22 cellular contexts compared by ENCODE assay signal in the genomic region with DNA sequence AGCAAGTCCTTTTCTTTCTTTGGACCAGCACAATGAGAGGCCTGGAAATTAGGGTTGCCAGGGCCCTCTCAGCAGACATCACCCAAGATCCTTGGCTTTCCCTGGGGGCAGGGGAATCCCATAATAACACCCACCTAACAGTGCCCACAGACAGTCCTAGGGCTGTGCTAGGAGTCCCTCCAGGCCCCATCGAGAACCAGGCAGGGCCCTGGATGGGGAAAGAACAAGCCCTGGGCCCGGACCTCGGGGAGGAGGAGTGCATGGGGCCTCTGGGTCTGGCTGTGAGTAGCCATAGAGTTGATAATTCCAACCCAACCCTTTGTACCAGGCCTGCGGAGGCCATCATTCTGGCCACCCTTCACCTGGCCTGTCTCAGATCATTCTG.
"Had no signal": no experiment of that assay in that cellular context is flagged by ENCODE, and none has a peak within 500 bp of the region (broad histone marks: within the 10 kb centered on the region; RNA-seq: fewer than 3 reads in every experiment).

No MANE protein-coding gene starts in this region.

- H3K27ac ChIP-seq: breast epithelium, epithelial cell of prostate, foreskin keratinocyte, hepatocyte, parathyroid adenoma, prostate gland, right lobe of liver, skin epidermis, suprapubic skin, tibial artery, upper lobe of right lung had no signal

- H2AFZ ChIP-seq: hepatocyte, parathyroid adenoma had no signal

- H3K27ac Mint-ChIP-seq: effector memory CD8-positive, alpha-beta T cell; mesothelial cell of epicardium; natural killer cell; stimulated activated naive B cell treated with anti-CD40 and anti-IgM and Interleukin-4, amounts not matched to agents 10 μg/mL and 1 μg/mL and 100 μg/mL, for 72 hours had no signal

- H3K9me3 Mint-ChIP-seq: central memory CD8-positive, alpha-beta T cell; effector memory CD8-positive, alpha-beta T cell; mesothelial cell of epicardium; natural killer cell; neural crest cell; stimulated activated naive B cell treated with anti-CD40 and anti-IgM and Interleukin-4, amounts not matched to agents 10 μg/mL and 1 μg/mL and 100 μg/mL, for 72 hours had no signal

- H3K4me3 Mint-ChIP-seq: central memory CD8-positive, alpha-beta T cell; effector memory CD8-positive, alpha-beta T cell; mesothelial cell of epicardium; natural killer cell; neural crest cell; stimulated activated naive B cell treated with anti-CD40 and anti-IgM and Interleukin-4, amounts not matched to agents 10 μg/mL and 1 μg/mL and 100 μg/mL, for 72 hours had no signal

- H3K4me1 Mint-ChIP-seq: central memory CD8-positive, alpha-beta T cell; mesothelial cell of epicardium had no signal

- H3K36me3 Mint-ChIP-seq: mesothelial cell of epicardium; natural killer cell; stimulated activated naive B cell treated with anti-CD40 and anti-IgM and Interleukin-4, amounts not matched to agents 10 μg/mL and 1 μg/mL and 100 μg/mL, for 72 hours had no signal

- H3K9me3 ChIP-seq: breast epithelium, prostate gland, right lobe of liver, suprapubic skin, tibial artery, upper lobe of right lung had no signal

- H3K36me3 ChIP-seq: breast epithelium, prostate gland, right lobe of liver, suprapubic skin, tibial artery, upper lobe of right lung had no signal

- H3K4me3 ChIP-seq: breast epithelium, hepatocyte, prostate gland, right lobe of liver, skin epidermis, suprapubic skin, tibial artery, upper lobe of right lung had no signal

- H3K4me1 ChIP-seq: parathyroid adenoma, prostate gland, right lobe of liver had no signal

- H3K9ac ChIP-seq: parathyroid adenoma had no signal

- H3K79me2 ChIP-seq: hepatocyte, parathyroid adenoma had no signal

- H3K4me2 ChIP-seq: hepatocyte had no signal

- ATAC-seq: effector memory CD8-positive, alpha-beta T cell; foreskin keratinocyte; left colon; natural killer cell; right lobe of liver; stimulated activated naive B cell treated with anti-CD40 and anti-IgM and Interleukin-4, amounts not matched to agents 10 μg/mL and 1 μg/mL and 100 μg/mL, for 72 hours; upper lobe of right lung had no signal

- H3K27me3 ChIP-seq: breast epithelium, foreskin keratinocyte, hepatocyte, right lobe of liver, suprapubic skin, tibial artery, upper lobe of right lung had no signal

- DNase-seq: effector memory CD8-positive, alpha-beta T cell; foreskin keratinocyte; left colon; mammary epithelial cell; natural killer cell; occipital lobe; right lobe of liver; stimulated activated CD4-positive, alpha-beta T cell treated with anti-CD3 and anti-CD28 coated beads, Interleukin-2, amount 100 ng/mL, for 24 hours; stimulated activated CD4-positive, alpha-beta T cell treated with anti-CD3 and anti-CD28 coated beads, Interleukin-4, amount 100 ng/mL, for 4 hours; stimulated activated naive B cell treated with anti-CD40 and anti-IgM and Interleukin-4, amounts not matched to agents 10 μg/mL and 1 μg/mL and 100 μg/mL, for 72 hours; tibial artery; upper lobe of right lung had no signal
